ENCODE assay signal across 15 cellular contexts in the genomic region with DNA sequence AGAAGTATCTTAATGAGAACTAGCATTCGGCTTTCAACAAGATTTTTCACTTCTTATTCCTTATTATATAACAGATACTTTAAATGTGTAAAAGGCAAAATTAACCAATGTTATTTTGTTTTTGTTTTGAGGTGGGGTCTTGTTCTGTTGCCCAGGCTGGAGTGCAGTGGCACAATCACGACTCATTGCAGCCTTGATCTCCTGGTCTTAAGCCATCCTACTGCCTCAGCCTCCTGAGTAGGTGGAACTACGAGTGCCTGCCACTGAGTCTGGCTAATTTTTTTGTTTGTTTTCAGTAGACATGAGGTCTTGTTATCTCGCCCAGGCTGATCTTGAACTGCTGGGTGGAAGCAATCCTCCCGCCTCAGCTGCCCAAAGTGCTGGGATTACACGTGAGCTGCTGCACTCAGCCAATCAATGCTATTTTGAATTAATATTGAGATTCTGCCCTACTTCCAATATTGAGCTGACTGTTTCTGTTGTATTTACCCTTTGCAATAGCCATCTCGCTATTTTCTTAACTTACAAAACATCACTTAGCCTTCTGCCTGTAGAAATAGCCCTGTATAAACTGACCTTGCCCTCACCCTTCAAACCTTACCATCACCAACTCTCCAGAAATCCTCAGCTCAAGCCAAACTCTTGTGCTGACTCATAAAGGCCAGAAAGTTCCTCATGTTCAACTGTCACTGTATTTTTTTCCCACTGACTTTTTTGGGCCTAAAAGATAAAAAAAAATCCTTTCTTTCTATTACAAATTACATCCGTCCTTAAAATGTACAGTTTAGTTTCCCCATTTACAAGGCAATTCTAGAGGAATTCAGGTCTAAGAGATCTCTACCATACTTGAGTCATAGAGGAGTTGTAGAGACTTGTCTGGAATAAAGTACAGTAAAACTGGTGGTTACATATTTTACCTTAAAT.
DNase-seq lines count a peak whose midpoint lies in the region; ATAC-seq, FAIRE-seq and TF ChIP-seq lines count a peak whose summit lies in the region.
"Had no signal": no experiment of that assay in that cellular context is flagged by ENCODE, and none has a peak within 500 bp of the region (broad histone marks: within the 10 kb centered on the region; RNA-seq: fewer than 3 reads in every experiment).

No MANE protein-coding gene starts in this region.

- POLR2A ChIA-PET in activated CD8-positive, alpha-beta T cell treated with anti-CD3 and anti-CD28 coated beads, Interleukin-2, amount 10 ng/mL, durations not matched to agents 7 days and 5 days (lab: Charles Lee): interaction anchor here (0.6 kb wide), 1 partner anchor 38 kb away, joined by 3 read pairs; no protein-coding TSS in a partner anchor

- H3K27ac Mint-ChIP-seq in chondrocyte (ENCODE audit: unreplicated experiment): peak overlapping the region; percentile 14
- H3K27ac Mint-ChIP-seq in activated CD8-positive, alpha-beta T cell treated with anti-CD3 and anti-CD28 coated beads, Interleukin-2, amount 10 ng/mL, durations not matched to agents 7 days and 5 days: no peak overlapping the region

- peak; percentile 21 for FAIRE-seq in RCC 7860 (lab: Jason Lieb, UNC)
- no peak for FAIRE-seq in kidney (lab: Jason Lieb, UNC)
- FAIRE-seq: GM12892 had no signal

- intact Hi-C loops in kidney (cut with DNase I): no loop called here

- no peaks in the 10 kb centered on the region for H3K4me1 ChIP-seq in kidney (ENCODE audit: control insufficient read depth in 1 of 2, insufficient read depth in 1 of 2, low read depth in 1 of 2, low read length in 2 of 2)

- H3K27ac ChIP-seq in kidney (ENCODE audit: low read depth in 2 of 2, low read length in 2 of 2): no peak overlapping the region

- TF ChIP-seq CTCF in chondrocyte (IDR thresholded peaks at IDR 0.05): no peak
- no peak for TF ChIP-seq CTCF in kidney (IDR thresholded peaks at IDR 0.05; ENCODE audit: borderline replicate concordance, extremely low read depth, insufficient read depth)

- no peak overlapping the region for H3K9ac ChIP-seq in kidney (ENCODE audit: low read length in 2 of 2)

- no peaks in the 10 kb centered on the region for H3K36me3 ChIP-seq in kidney (ENCODE audit: control insufficient read depth in 1 of 2, insufficient read depth in 2 of 2, low read length in 2 of 2)

- H3K27me3 Mint-ChIP-seq in chondrocyte (ENCODE audit: low read depth): no peaks in the 10 kb centered on the region
- H3K27me3 Mint-ChIP-seq in activated CD8-positive, alpha-beta T cell treated with anti-CD3 and anti-CD28 coated beads, Interleukin-2, amount 10 ng/mL, durations not matched to agents 7 days and 5 days (ENCODE audit: low read depth): no peaks in the 10 kb centered on the region

- H3K4me3 ChIP-seq in kidney (ENCODE audit: low read length in 2 of 2): no peak overlapping the region
- H3K4me3 ChIP-seq: lung had no signal

- H3K4me3 Mint-ChIP-seq in chondrocyte (ENCODE audit: unreplicated experiment): no peak overlapping the region
- H3K4me3 Mint-ChIP-seq in activated CD8-positive, alpha-beta T cell treated with anti-CD3 and anti-CD28 coated beads, Interleukin-2, amount 10 ng/mL, durations not matched to agents 7 days and 5 days: no peak overlapping the region

- CTCF ChIA-PET in activated CD8-positive, alpha-beta T cell treated with anti-CD3 and anti-CD28 coated beads, Interleukin-2, amount 10 ng/mL, durations not matched to agents 7 days and 5 days (lab: Charles Lee): interaction anchor here (1.2 kb wide), 1 partner anchor 191 kb away, joined by 3 read pairs; no protein-coding TSS in a partner anchor

- H3K4me1 Mint-ChIP-seq in chondrocyte (ENCODE audit: low read depth): peaks cover 22% of the 10 kb centered on the region
- peaks cover 11% of the 10 kb centered on the region for H3K4me1 Mint-ChIP-seq in activated CD8-positive, alpha-beta T cell treated with anti-CD3 and anti-CD28 coated beads, Interleukin-2, amount 10 ng/mL, durations not matched to agents 7 days and 5 days (ENCODE audit: low read depth)

- no peaks in the 10 kb centered on the region for H3K9me3 ChIP-seq in kidney (ENCODE audit: control insufficient read depth in 1 of 2, low read length in 2 of 2)

- no peak for ATAC-seq in HG02759 (IDR thresholded peaks at IDR 0.05; ENCODE audit: unreplicated experiment)
- no peak for ATAC-seq in activated CD8-positive, alpha-beta T cell treated with anti-CD3 and anti-CD28 coated beads, Interleukin-2, amount 10 ng/mL, durations not matched to agents 7 days and 5 days
- ATAC-seq in GM21367 (IDR thresholded peaks at IDR 0.05; ENCODE audit: unreplicated experiment): no peak
- ATAC-seq: right cardiac atrium had no signal

- peaks cover 1% of the 10 kb centered on the region for H3K36me3 Mint-ChIP-seq in chondrocyte (ENCODE audit: low read depth)
- no peaks in the 10 kb centered on the region for H3K36me3 Mint-ChIP-seq in activated CD8-positive, alpha-beta T cell treated with anti-CD3 and anti-CD28 coated beads, Interleukin-2, amount 10 ng/mL, durations not matched to agents 7 days and 5 days (ENCODE audit: low read depth)

- DNase-seq in ELR (ENCODE audit: low read depth) (peak; percentile 41), RCC 7860 (ENCODE audit: low spot score) (no peak), chondrocyte (ENCODE audit: low spot score) (no peak), myocyte (ENCODE audit: low read depth) (peak; percentile 52), kidney (no peak)
- no peak for DNase-seq in activated CD8-positive, alpha-beta T cell treated with anti-CD3 and anti-CD28 coated beads, Interleukin-2, amount 10 ng/mL, durations not matched to agents 7 days and 5 days
- DNase-seq: caudate nucleus, COR-L47, glutamatergic neuron, NCI-H1092 treated with DMSO at 0.1 percent for 48 hours, right cardiac atrium had no signal

- no peaks in the 10 kb centered on the region for H3K9me3 Mint-ChIP-seq in chondrocyte (ENCODE audit: low read depth)
- H3K9me3 Mint-ChIP-seq in activated CD8-positive, alpha-beta T cell treated with anti-CD3 and anti-CD28 coated beads, Interleukin-2, amount 10 ng/mL, durations not matched to agents 7 days and 5 days (ENCODE audit: insufficient read depth): no peaks in the 10 kb centered on the region

Comparison
In these comparisons a context has a peak if more than half of its experiments do, and no peak if none do; other contexts are left out.
1. DNase-seq: peak in ELR (single experiment) and myocyte (single experiment); none in RCC 7860 (single experiment), chondrocyte (single experiment), activated CD8-positive, alpha-beta T cell treated with anti-CD3 and anti-CD28 coated beads, Interleukin-2, amount 10 ng/mL, durations not matched to agents 7 days and 5 days (single experiment) and kidney (single experiment).